In genomic region chr15:91942676-91943417, GRCh38 we compare ENCODE assay signal across 8 cellular contexts.
DNase-seq lines count a peak whose midpoint lies in the region; ATAC-seq and TF ChIP-seq lines count a peak whose summit lies in the region.

No MANE protein-coding gene starts in this region.

- TF ChIP-seq POLR2A in NB4 (IDR thresholded peaks at IDR 0.05; ENCODE audit: extremely low read depth, insufficient read length) = no peak

- H3K9me3 Mint-ChIP-seq in activated T-cell treated with anti-CD3 and anti-CD28 coated beads, Interleukin-2, amount 50 U/mL, for 4 hours = no peaks in the 10 kb centered on the region
- no peaks in the 10 kb centered on the region for H3K9me3 Mint-ChIP-seq in progenitor cell of endocrine pancreas (ENCODE audit: low read depth)

- peaks cover 2% of the 10 kb centered on the region for H3K36me3 Mint-ChIP-seq in activated T-cell treated with anti-CD3 and anti-CD28 coated beads, Interleukin-2, amount 50 U/mL, for 4 hours (ENCODE audit: insufficient read depth)
- H3K36me3 Mint-ChIP-seq in progenitor cell of endocrine pancreas (ENCODE audit: insufficient read depth) = no peaks in the 10 kb centered on the region

- intact Hi-C loops in sciatic nerve (cut with DNase I) = loop anchor here (10.0 kb wide), 1 partner anchor 88 kb away; the partner anchor contains the start of gene SLCO3A1

- no peak overlapping the region for H3K4me3 Mint-ChIP-seq in activated T-cell treated with anti-CD3 and anti-CD28 coated beads, Interleukin-2, amount 50 U/mL, for 4 hours
- no peak overlapping the region for H3K4me3 Mint-ChIP-seq in progenitor cell of endocrine pancreas (ENCODE audit: low read depth)

- H3K27me3 Mint-ChIP-seq in activated T-cell treated with anti-CD3 and anti-CD28 coated beads, Interleukin-2, amount 50 U/mL, for 4 hours (ENCODE audit: low read depth) = no peaks in the 10 kb centered on the region
- H3K27me3 Mint-ChIP-seq in progenitor cell of endocrine pancreas = peaks cover 7% of the 10 kb centered on the region

- H3K4me3 ChIP-seq in AG10803 (ENCODE audit: low read length) (peak overlapping the region; percentile 27), NB4 (ENCODE audit: low read depth, low read length) (peak overlapping the region; percentile 49)

- TF ChIP-seq CTCF in AG10803 (conservative IDR thresholded peaks at IDR 0.05; ENCODE audit: low read length) (no peak), NB4 (IDR thresholded peaks at IDR 0.05; ENCODE audit: low read depth, low read length) (no peak), progenitor cell of endocrine pancreas (IDR thresholded peaks at IDR 0.05; ENCODE audit: unreplicated experiment) (no peak)

- ATAC-seq in GM19395 (IDR thresholded peaks at IDR 0.05; ENCODE audit: unreplicated experiment) (peak; percentile 79), sciatic nerve (peak; percentile 97)
- peak; percentile 72 to 79 for ATAC-seq in activated T-cell treated with anti-CD3 and anti-CD28 coated beads, Interleukin-2, amount 50 U/mL, for 4 hours

- no peak overlapping the region for H3K27ac Mint-ChIP-seq in progenitor cell of endocrine pancreas

- DNase-seq in AG10803 (ENCODE audit: low read depth) = peak; percentile 92
- DNase-seq in NB4 (ENCODE audit: low read depth) = peak; percentile 98
- no peak for DNase-seq in activated T-cell treated with anti-CD3 and anti-CD28 coated beads, Interleukin-2, amount 50 U/mL, for 4 hours
- DNase-seq in globus pallidus (ENCODE audit: low spot score) = peak; percentile 69
- peak; percentile 85 for DNase-seq in sciatic nerve (ENCODE audit: low spot score)
- no peak for DNase-seq in progenitor cell of endocrine pancreas (ENCODE audit: low spot score, unreplicated experiment)
- DNase-seq in DMS114 treated with DMSO at 0.1 percent for 48 hours (lab: John Stamatoyannopoulos, UW; ENCODE audit: unreplicated experiment) = no peak

- peaks cover 70% of the 10 kb centered on the region for H3K4me1 Mint-ChIP-seq in activated T-cell treated with anti-CD3 and anti-CD28 coated beads, Interleukin-2, amount 50 U/mL, for 4 hours (ENCODE audit: low read depth)
- peaks cover 20% of the 10 kb centered on the region for H3K4me1 Mint-ChIP-seq in progenitor cell of endocrine pancreas (ENCODE audit: low read depth)

Comparison
In these comparisons a context has a peak if more than half of its experiments do, and no peak if none do; other contexts are left out.
1. DNase-seq: peak in AG10803 (single experiment), NB4 (single experiment), globus pallidus (single experiment) and sciatic nerve (single experiment); none in activated T-cell treated with anti-CD3 and anti-CD28 coated beads, Interleukin-2, amount 50 U/mL, for 4 hours (single experiment), progenitor cell of endocrine pancreas (single experiment) and DMS114 treated with DMSO at 0.1 percent for 48 hours (single experiment).
2. Peak in every context shown above with its lines, with median percentiles within 50 percentile points of each other: ATAC-seq.